21 cellular contexts compared by ENCODE assay signal in genomic region chr16:77760800-77761199, GRCh38. TPM values are rescaled to one million over a fixed set of nuclear protein-coding genes. Genes with fewer than 3 reads are reported as not detected.
DNase-seq lines count a peak whose midpoint lies in the region; ATAC-seq and TF ChIP-seq lines count a peak whose summit lies in the region.
"Had no signal": no experiment of that assay in that cellular context is flagged by ENCODE, and none has a peak within 500 bp of the region (broad histone marks: within the 10 kb centered on the region; RNA-seq: fewer than 3 reads in every experiment).

No MANE protein-coding gene starts in this region.

- no peak overlapping the region for H2AFZ ChIP-seq in MM.1S (ENCODE audit: low read length)

- no peaks in the 10 kb centered on the region for H3K36me3 Mint-ChIP-seq in activated CD8-positive, alpha-beta T cell treated with anti-CD3 and anti-CD28 coated beads for 36 hours (ENCODE audit: low read depth)
- H3K36me3 Mint-ChIP-seq: CD4-positive, alpha-beta memory T cell had no signal

- CTCF ChIA-PET in activated CD8-positive, alpha-beta T cell treated with anti-CD3 and anti-CD28 coated beads for 36 hours (lab: Charles Lee), result interaction anchor here (1.3 kb wide), 1 partner anchor 339 kb away, joined by 3 read pairs; the partner anchor contains the start of gene WWOX

- no peaks in the 10 kb centered on the region for H3K79me2 ChIP-seq in MM.1S (ENCODE audit: low read length)

- no peaks in the 10 kb centered on the region for H3K4me1 Mint-ChIP-seq in activated CD8-positive, alpha-beta T cell treated with anti-CD3 and anti-CD28 coated beads for 36 hours (ENCODE audit: low read depth)
- H3K4me1 Mint-ChIP-seq: CD4-positive, alpha-beta memory T cell had no signal

- no peak for ATAC-seq in activated CD8-positive, alpha-beta T cell treated with anti-CD3 and anti-CD28 coated beads for 36 hours
- ATAC-seq in sciatic nerve, result no peak
- ATAC-seq: GM12878 had no signal

- H4K20me1 ChIP-seq in MM.1S (ENCODE audit: insufficient read depth, low read length), result no peaks in the 10 kb centered on the region

- H3K4me3 ChIP-seq in BE2C (ENCODE audit: low read depth, low read length) (no peak overlapping the region), MM.1S (ENCODE audit: low read length) (no peak overlapping the region)
- H3K4me3 ChIP-seq: GM12878 had no signal

- intact Hi-C loops in activated CD8-positive, alpha-beta T cell treated with anti-CD3 and anti-CD28 coated beads for 36 hours (cut with micrococcal nuclease), result no loop called here
- intact Hi-C loops in sciatic nerve (cut with DNase I), result no loop called here

- H3K9me2 ChIP-seq in MM.1S (replicated peaks; ENCODE audit: insufficient read depth, low read length), result no peaks in the 10 kb centered on the region

- H3K4me1 ChIP-seq in BE2C, result no peaks in the 10 kb centered on the region
- H3K4me1 ChIP-seq in MM.1S (ENCODE audit: low read length), result no peaks in the 10 kb centered on the region

- peak; percentile 41 for DNase-seq in NCI-H82 (lab: John Stamatoyannopoulos, UW)
- no peak for DNase-seq in NCI-H82 treated with DMSO at 0.1 percent for 48 hours (lab: John Stamatoyannopoulos, UW; ENCODE audit: unreplicated experiment)
- DNase-seq in SW480 (ENCODE audit: low spot score), result peak; percentile 8
- peak; percentile 4 for DNase-seq in left kidney (ENCODE audit: low read depth, low spot score)
- no peak for DNase-seq in BE2C
- no peak for DNase-seq in activated CD8-positive, alpha-beta T cell treated with anti-CD3 and anti-CD28 coated beads for 36 hours
- no peak for DNase-seq in sciatic nerve (ENCODE audit: low spot score)
- DNase-seq in MM.1S, result no peak
- DNase-seq: CD4-positive, alpha-beta memory T cell; GDM1; H9; KBM-7; NCI-H1417; NCI-H2029; NCI-H2171; NCI-H446; NCI-H69; OCI-M1 had no signal

- H3K27me3 ChIP-seq in BE2C, result no peaks in the 10 kb centered on the region
- H3K27me3 ChIP-seq in MM.1S (replicated peaks; ENCODE audit: insufficient read depth, low read length), result no peaks in the 10 kb centered on the region

- no peaks in the 10 kb centered on the region for H3K9me3 Mint-ChIP-seq in activated CD8-positive, alpha-beta T cell treated with anti-CD3 and anti-CD28 coated beads for 36 hours
- H3K9me3 Mint-ChIP-seq: H9 had no signal

- H3K27me3 Mint-ChIP-seq in activated CD8-positive, alpha-beta T cell treated with anti-CD3 and anti-CD28 coated beads for 36 hours, result peaks cover 8% of the 10 kb centered on the region

- H3K9me3 ChIP-seq in BE2C (0 out of 2 replicates have a peak, but pooled peaks cover 4% of the 10 kb centered on the region), MM.1S (replicated peaks; ENCODE audit: insufficient read depth, low read length) (no peaks in the 10 kb centered on the region)

- no peaks in the 10 kb centered on the region for H3F3A ChIP-seq in MM.1S (ENCODE audit: insufficient read depth, low read length)

- H3K9ac ChIP-seq in MM.1S (ENCODE audit: low read length), result no peak overlapping the region

- TF ChIP-seq CTCF in BE2C (IDR thresholded peaks at IDR 0.05; ENCODE audit: low read depth, low read length) (no peak), MM.1S (IDR thresholded peaks at IDR 0.05; ENCODE audit: low read length) (no peak)
- no peak for TF ChIP-seq CTCF in activated CD8-positive, alpha-beta T cell treated with anti-CD3 and anti-CD28 coated beads for 36 hours (IDR thresholded peaks at IDR 0.05)

- H3K36me3 ChIP-seq in BE2C (no peaks in the 10 kb centered on the region), MM.1S (replicated peaks; ENCODE audit: insufficient read depth, low read length) (no peaks in the 10 kb centered on the region)

- no peak overlapping the region for H3K4me3 Mint-ChIP-seq in activated CD8-positive, alpha-beta T cell treated with anti-CD3 and anti-CD28 coated beads for 36 hours
- H3K4me3 Mint-ChIP-seq: CD4-positive, alpha-beta memory T cell; H9 had no signal

- no peak overlapping the region for H3K27ac ChIP-seq in MM.1S (ENCODE audit: low read length)
- H3K27ac ChIP-seq: 22Rv1, RWPE1 had no signal

- POLR2A ChIA-PET in activated CD8-positive, alpha-beta T cell treated with anti-CD3 and anti-CD28 coated beads for 36 hours (lab: Charles Lee), result no interaction called here

- H3K27ac Mint-ChIP-seq in activated CD8-positive, alpha-beta T cell treated with anti-CD3 and anti-CD28 coated beads for 36 hours, result no peak overlapping the region
- H3K27ac Mint-ChIP-seq: CD4-positive, alpha-beta memory T cell; H9 had no signal

- no peak overlapping the region for H3K4me2 ChIP-seq in MM.1S (ENCODE audit: low read depth, low read length)

RNA-seq across cellular contexts. Expression of gene VAT1L, which starts 27.6 kb away (rescaled TPM):
- 0.51 TPM for polyA plus RNA-seq in BE2C (2012; ENCODE audit: insufficient read depth, insufficient read length, low read depth)
- not detected for total RNA-seq in activated CD8-positive, alpha-beta T cell treated with anti-CD3 and anti-CD28 coated beads for 36 hours
- total RNA-seq in sciatic nerve, result 36.1 TPM
- total RNA-seq: CD4-positive, alpha-beta memory T cell had no signal
- polyA plus RNA-seq: CD4-positive, alpha-beta memory T cell had no signal

RNA-seq across cellular contexts. Expression of gene NUDT7, which starts 38.5 kb away (rescaled TPM):
- 2.0 TPM for polyA plus RNA-seq in BE2C (2012; ENCODE audit: insufficient read depth, insufficient read length, low read depth)
- 1 to 10 TPM; 6.4 to 8.0 TPM for total RNA-seq in activated CD8-positive, alpha-beta T cell treated with anti-CD3 and anti-CD28 coated beads for 36 hours
- total RNA-seq in sciatic nerve, result 8.2 TPM

Comparison
In these comparisons a context has a peak if more than half of its experiments do, and no peak if none do; other contexts are left out.
1. DNase-seq: peak in NCI-H82 (single experiment), SW480 (single experiment) and left kidney (single experiment); none in NCI-H82 treated with DMSO at 0.1 percent for 48 hours (single experiment), BE2C (single experiment), activated CD8-positive, alpha-beta T cell treated with anti-CD3 and anti-CD28 coated beads for 36 hours (single experiment), sciatic nerve (single experiment) and MM.1S (single experiment).
2. RNA of gene VAT1L, which starts 27.6 kb away (total RNA-seq): 36.1 TPM in sciatic nerve (single experiment); not detected in activated CD8-positive, alpha-beta T cell treated with anti-CD3 and anti-CD28 coated beads for 36 hours; every median in the first group is over 10 times any median in the second.